In the genomic region with DNA sequence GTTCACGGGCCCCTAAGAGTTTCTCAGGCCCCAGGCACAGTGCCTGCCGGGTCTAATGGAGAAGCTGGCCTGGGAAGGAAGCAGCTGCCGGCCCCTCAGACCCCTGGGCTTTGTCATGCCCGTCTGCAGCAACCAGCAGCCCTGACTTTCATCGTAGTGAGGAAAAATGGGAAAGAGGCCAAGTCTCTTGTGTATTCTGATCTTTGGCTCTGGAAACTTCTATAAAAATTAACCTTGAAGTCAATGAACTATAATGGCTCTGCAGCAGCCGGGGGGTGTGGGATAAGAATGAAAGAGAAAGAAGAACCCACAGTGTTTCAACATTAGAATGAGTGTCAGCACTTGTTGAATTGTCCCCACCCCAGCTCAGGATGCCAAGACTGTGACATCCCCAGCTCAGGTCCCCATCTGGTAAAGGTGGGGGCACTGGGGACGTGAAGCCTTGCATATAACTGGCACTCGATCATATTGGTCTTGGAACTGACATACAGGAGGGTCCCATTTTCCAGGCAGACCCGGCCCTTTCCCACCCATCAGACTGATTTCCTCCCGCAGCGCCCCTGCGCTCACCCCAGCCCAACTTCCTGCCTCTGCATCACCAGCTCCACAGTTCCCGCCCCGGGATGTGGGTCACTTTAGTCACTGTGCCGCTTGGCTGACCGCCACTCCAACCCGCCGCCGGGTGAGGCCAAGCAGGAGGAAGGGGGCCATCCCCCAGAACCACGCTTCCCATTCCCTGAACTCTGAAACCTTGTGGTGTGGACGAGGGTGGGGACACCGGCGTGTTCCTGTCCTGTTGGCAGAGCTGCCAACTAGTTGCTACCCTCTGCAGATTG, we compare ENCODE assay signal across 8 cellular contexts. TPM values are rescaled to one million over a fixed set of nuclear protein-coding genes. Genes with fewer than 3 reads are reported as not detected.
DNase-seq lines count a peak whose midpoint lies in the region; ATAC-seq and TF ChIP-seq lines count a peak whose summit lies in the region.

No MANE protein-coding gene starts in this region.

- intact Hi-C loops in aorta (cut with DNase I) = no loop called here

- H3K9me3 ChIP-seq in mucosa of rectum (ENCODE audit: control insufficient read depth in 2 of 2, low read length in 2 of 2) (no peaks in the 10 kb centered on the region), aorta (ENCODE audit: control insufficient read depth, low read length) (no peaks in the 10 kb centered on the region)

- H3K4me3 ChIP-seq in mucosa of rectum (ENCODE audit: low read length in 2 of 2) (peak overlapping the region; percentile 41 to 59), aorta (ENCODE audit: low read length in 2 of 2) (no peak overlapping the region)

- peak; percentile 79 for DNase-seq in GM10266 (ENCODE audit: extremely low spot score)
- DNase-seq in RWPE1 (ENCODE audit: low spot score) = peak; percentile 81
- DNase-seq in dermis microvascular lymphatic vessel endothelial cell (ENCODE audit: low read depth in 2 of 2) = peak; percentile 94 to 98
- peak; percentile 97 to 98 for DNase-seq in aorta
- DNase-seq in NCI-H146 treated with DMSO at 0.1 percent for 48 hours (lab: John Stamatoyannopoulos, UW; ENCODE audit: unreplicated experiment) = no peak
- no peak for DNase-seq in NCI-H82 treated with DMSO at 0.1 percent for 48 hours (lab: John Stamatoyannopoulos, UW; ENCODE audit: unreplicated experiment)

- WGBS in aorta, 2 donors = 1 to 2% methylated on average over 23 of the region's 23 CpGs

- ATAC-seq in HG02678 (IDR thresholded peaks at IDR 0.05; ENCODE audit: unreplicated experiment) = peak; percentile 56
- peak; percentile 86 for ATAC-seq in aorta (ENCODE audit: low FRiP score)

- no peaks in the 10 kb centered on the region for H3K27me3 ChIP-seq in mucosa of rectum (ENCODE audit: control insufficient read depth in 2 of 2, insufficient read depth in 2 of 2, low read length in 2 of 2)
- H3K27me3 ChIP-seq in aorta (ENCODE audit: control insufficient read depth in 1 of 2, insufficient read depth in 2 of 2, low read length in 1 of 2) = no peaks in the 10 kb centered on the region

- H3K9ac ChIP-seq in mucosa of rectum (ENCODE audit: low read depth in 1 of 2, low read length in 2 of 2) = peak overlapping the region; percentile 25 to 56

- H3K36me3 ChIP-seq in mucosa of rectum (ENCODE audit: control insufficient read depth in 2 of 2, insufficient read depth in 2 of 2, low read length in 2 of 2) = no peaks in the 10 kb centered on the region
- H3K36me3 ChIP-seq in aorta (ENCODE audit: control insufficient read depth in 1 of 2, insufficient read depth in 2 of 2, low read length in 1 of 2) = peaks cover 0 to 11% of the 10 kb centered on the region in 2 donors

- CTCF ChIA-PET in RWPE1 (lab: Yijun Ruan, JAX) = interaction anchor here (0.5 to 1.5 kb wide), 9 partner anchors 13 to 170 kb away, joined by 3 to 11 read pairs (median 4); a partner anchor contains a TSS

- TF ChIP-seq CTCF in GM10266 (IDR thresholded peaks at IDR 0.05; ENCODE audit: control insufficient read depth, insufficient read depth, low read depth, missing control alignments) (no peak), RWPE1 (conservative IDR thresholded peaks at IDR 0.05; ENCODE audit: low read depth) (no peak)

- H3K4me1 ChIP-seq in mucosa of rectum (ENCODE audit: control insufficient read depth in 2 of 2, insufficient read depth in 2 of 2, low read length in 2 of 2) (peaks cover 13 to 17% of the 10 kb centered on the region in 2 donors), aorta (ENCODE audit: control insufficient read depth in 1 of 2, insufficient read depth in 2 of 2, low read length in 2 of 2) (no peaks in the 10 kb centered on the region)

- peak overlapping the region; percentile 76 for H3K27ac ChIP-seq in RWPE1
- peak overlapping the region; percentile 55 to 72 for H3K27ac ChIP-seq in mucosa of rectum (ENCODE audit: low read depth in 2 of 2, low read length in 2 of 2)
- peak overlapping the region; percentile 66 to 69 for H3K27ac ChIP-seq in aorta (ENCODE audit: low read depth in 1 of 2, low read length in 2 of 2)

- POLR2A ChIA-PET in RWPE1 (lab: Yijun Ruan, JAX; ENCODE audit: low non-redundant PET) = no interaction called here

RNA-seq across cellular contexts. Expression of a gene that starts 12.7 kb away (rescaled TPM):
- total RNA-seq in dermis microvascular lymphatic vessel endothelial cell (408 and 561 TPM in 2 replicates), aorta (100 to 1,000 TPM; 449 to 561 TPM)
- polyA plus RNA-seq in aorta = 100 to 1,000 TPM in 1 of 2 donors, 10 to 100 TPM in 1; 44.2 to 193 TPM

Comparison
In these comparisons a context has a peak if more than half of its experiments do, and no peak if none do; other contexts are left out.
1. DNase-seq: peak in GM10266 (single experiment), RWPE1 (single experiment), dermis microvascular lymphatic vessel endothelial cell (2 of 2) and aorta (2 of 2); none in NCI-H146 treated with DMSO at 0.1 percent for 48 hours (single experiment) and NCI-H82 treated with DMSO at 0.1 percent for 48 hours (single experiment).
2. H3K4me3 ChIP-seq: peak in mucosa of rectum (2 of 2); none in aorta (0 of 2).
3. Peak in every context shown above with its lines, with median percentiles within 50 percentile points of each other: H3K27ac ChIP-seq.